ENCODE assay signal across 8 cellular contexts in genomic region chr14:30874999-30875787, GRCh38. TPM values are rescaled to one million over a fixed set of nuclear protein-coding genes. Genes with fewer than 3 reads are reported as not detected.
DNase-seq lines count a peak whose midpoint lies in the region; ATAC-seq and TF ChIP-seq lines count a peak whose summit lies in the region.

No MANE protein-coding gene starts in this region.

- CTCF ChIA-PET in OCI-LY7 (lab: Charles Lee; ENCODE audit: unreplicated experiment), result no interaction called here

- peak overlapping the region; percentile 87 for H3K4me2 ChIP-seq in OCI-LY7 (ENCODE audit: low read length)

- peak; percentile 58 for DNase-seq in activated CD4-positive, alpha-beta T cell treated with anti-CD3 and anti-CD28 coated beads, Interleukin-2, amount 10 ng/mL, durations not matched to agents 24 days and 14 days
- no peak for DNase-seq in activated CD4-positive, alpha-beta T cell treated with anti-CD3 and anti-CD28 coated beads for 1 hour
- DNase-seq in OCI-LY7 (ENCODE audit: low spot score), result peak; percentile 24
- DNase-seq in ecto neural progenitor cell (ENCODE audit: low spot score), result peak; percentile 59
- DNase-seq in 8988T, result no peak
- no peak for DNase-seq in SK-N-DZ (ENCODE audit: low spot score)

- no peak overlapping the region for H3K27ac Mint-ChIP-seq in activated CD4-positive, alpha-beta T cell treated with anti-CD3 and anti-CD28 coated beads, Interleukin-2, amount 10 ng/mL, durations not matched to agents 24 days and 14 days

- POLR2A ChIA-PET in OCI-LY7 (lab: Charles Lee), result no interaction called here

- no peaks in the 10 kb centered on the region for H3K9me3 ChIP-seq in OCI-LY7 (ENCODE audit: low read length)
- no peaks in the 10 kb centered on the region for H3K9me3 ChIP-seq in muscle layer of colon (ENCODE audit: low read length)

- no peaks in the 10 kb centered on the region for H3K36me3 Mint-ChIP-seq in activated CD4-positive, alpha-beta T cell treated with anti-CD3 and anti-CD28 coated beads, Interleukin-2, amount 10 ng/mL, durations not matched to agents 24 days and 14 days (ENCODE audit: low read depth)

- no peaks in the 10 kb centered on the region for H3K9me2 ChIP-seq in OCI-LY7 (ENCODE audit: insufficient read depth, low read length)

- peak overlapping the region; percentile 83 for H2AFZ ChIP-seq in OCI-LY7 (ENCODE audit: low read length)

- peak overlapping the region; percentile 83 for H3K4me3 Mint-ChIP-seq in activated CD4-positive, alpha-beta T cell treated with anti-CD3 and anti-CD28 coated beads, Interleukin-2, amount 10 ng/mL, durations not matched to agents 24 days and 14 days

- peak overlapping the region; percentile 73 for H3K4me3 ChIP-seq in OCI-LY7 (ENCODE audit: low read depth, low read length, poor library complexity, severe bottlenecking)
- H3K4me3 ChIP-seq in muscle layer of colon (ENCODE audit: low read depth in 1 of 2, low read length in 2 of 2), result peak overlapping the region; percentile 55 to 74

- ATAC-seq in HG02938 (IDR thresholded peaks at IDR 0.05; ENCODE audit: unreplicated experiment), result peak; percentile 28

- H3K9me3 Mint-ChIP-seq in activated CD4-positive, alpha-beta T cell treated with anti-CD3 and anti-CD28 coated beads, Interleukin-2, amount 10 ng/mL, durations not matched to agents 24 days and 14 days, result no peaks in the 10 kb centered on the region

- no TSS peak for BruUV-seq in OCI-LY7 (replicated peaks; lab: Mats Ljungman, UMichigan)

- intact Hi-C loops in activated CD4-positive, alpha-beta T cell treated with anti-CD3 and anti-CD28 coated beads, Interleukin-2, amount 10 ng/mL, durations not matched to agents 24 days and 14 days (cut with micrococcal nuclease), result no loop called here
- intact Hi-C loops in OCI-LY7 (cut with micrococcal nuclease; ENCODE audit: unreplicated experiment), result loop anchor here (5.0 kb wide), 2 partner anchors 207 to 332 kb away; partner anchors contain the start of gene HECTD1

- TF ChIP-seq CTCF in OCI-LY7 (conservative IDR thresholded peaks at IDR 0.05; ENCODE audit: low read length), result no peak

- no peaks in the 10 kb centered on the region for H4K20me1 ChIP-seq in OCI-LY7 (ENCODE audit: insufficient read depth, low read length)

- H3K36me3 ChIP-seq in OCI-LY7 (ENCODE audit: insufficient read depth, low read length) (no peaks in the 10 kb centered on the region), muscle layer of colon (ENCODE audit: insufficient read depth, low read length) (no peaks in the 10 kb centered on the region)

- peaks cover 11% of the 10 kb centered on the region for H3K4me1 Mint-ChIP-seq in activated CD4-positive, alpha-beta T cell treated with anti-CD3 and anti-CD28 coated beads, Interleukin-2, amount 10 ng/mL, durations not matched to agents 24 days and 14 days

- H3K27me3 ChIP-seq in muscle layer of colon (ENCODE audit: control insufficient read depth in 1 of 2, insufficient read depth in 2 of 2, low read length in 2 of 2), result peaks cover 17 to 34% of the 10 kb centered on the region in 2 donors

- peaks cover 11% of the 10 kb centered on the region for H3K4me1 ChIP-seq in OCI-LY7 (ENCODE audit: insufficient read depth, low read length, poor library complexity, severe bottlenecking)
- peaks cover 7% of the 10 kb centered on the region for H3K4me1 ChIP-seq in muscle layer of colon (ENCODE audit: insufficient read depth, low read length)

- no peak overlapping the region for H3K9ac ChIP-seq in muscle layer of colon (ENCODE audit: low read length)

- no peak overlapping the region for H3K27ac ChIP-seq in OCI-LY7 (ENCODE audit: low read depth, low read length, poor library complexity, severe bottlenecking)
- H3K27ac ChIP-seq in muscle layer of colon (ENCODE audit: low read depth, low read length), result no peak overlapping the region

- H3K27me3 Mint-ChIP-seq in activated CD4-positive, alpha-beta T cell treated with anti-CD3 and anti-CD28 coated beads, Interleukin-2, amount 10 ng/mL, durations not matched to agents 24 days and 14 days, result peaks cover 62% of the 10 kb centered on the region

- H3K79me2 ChIP-seq in OCI-LY7 (ENCODE audit: insufficient read depth, low read depth, low read length), result no peaks in the 10 kb centered on the region

RNA-seq across cellular contexts. Expression of gene COCH, which starts 0.8 kb away (rescaled TPM):
- 1.1 and 1.2 TPM in 2 replicates for total RNA-seq in activated CD4-positive, alpha-beta T cell treated with anti-CD3 and anti-CD28 coated beads, Interleukin-2, amount 10 ng/mL, durations not matched to agents 24 days and 14 days
- 11.8 and 18.7 TPM in 2 replicates for total RNA-seq in OCI-LY7 (2014; rRNA removed; shearing (Covaris generic))
- total RNA-seq in OCI-LY7 (2022), result 17.7 and 19.8 TPM in 2 replicates
- 128 and 145 TPM in 2 replicates for polyA plus RNA-seq in SK-N-DZ (2014; cell fraction: cytosol; rRNA removed)
- polyA plus RNA-seq in SK-N-DZ (2014; cell fraction: nucleus; rRNA removed), result 175 and 197 TPM in 2 replicates

Comparison
In these comparisons a context has a peak if more than half of its experiments do, and no peak if none do; other contexts are left out.
1. DNase-seq: peak in activated CD4-positive, alpha-beta T cell treated with anti-CD3 and anti-CD28 coated beads, Interleukin-2, amount 10 ng/mL, durations not matched to agents 24 days and 14 days (single experiment), OCI-LY7 (single experiment) and ecto neural progenitor cell (single experiment); none in activated CD4-positive, alpha-beta T cell treated with anti-CD3 and anti-CD28 coated beads for 1 hour (single experiment), 8988T (single experiment) and SK-N-DZ (single experiment).